12 cellular contexts compared by ENCODE assay signal in genomic region chr1:53107570-53108322, GRCh38. TPM values are rescaled to one million over a fixed set of nuclear protein-coding genes. Genes with fewer than 3 reads are reported as not detected.
DNase-seq lines count a peak whose midpoint lies in the region; ATAC-seq and TF ChIP-seq lines count a peak whose summit lies in the region.
"Had no signal": no experiment of that assay in that cellular context is flagged by ENCODE, and none has a peak within 500 bp of the region (broad histone marks: within the 10 kb centered on the region; RNA-seq: fewer than 3 reads in every experiment).

No MANE protein-coding gene starts in this region.

- H3K36me3 ChIP-seq in SJSA1, result peaks cover 10% of the 10 kb centered on the region; the same call in 1 of the 2 replicates
- H3K36me3 ChIP-seq: thoracic aorta had no signal

- ATAC-seq in sciatic nerve (no peak), HG03097 (IDR thresholded peaks at IDR 0.05; ENCODE audit: low FRiP score, unreplicated experiment) (no peak), GM19467 (IDR thresholded peaks at IDR 0.05; ENCODE audit: unreplicated experiment) (no peak), GM18873 (IDR thresholded peaks at IDR 0.05; ENCODE audit: low FRiP score, unreplicated experiment) (no peak)

- no peak for TF ChIP-seq CTCF in AG09319 (IDR thresholded peaks at IDR 0.05; ENCODE audit: low read depth, low read length)

- intact Hi-C loops in sciatic nerve (cut with DNase I), result no loop called here

- no peaks in the 10 kb centered on the region for H3K27me3 ChIP-seq in SJSA1 (replicated peaks)

- peaks cover 8% of the 10 kb centered on the region for H3K9me3 ChIP-seq in SJSA1 (replicated peaks)

- DNase-seq in AG09319 (ENCODE audit: extremely low read depth, low read depth) (peak; percentile 81), HCEC 1CT (peak; percentile 59), SJSA1 (ENCODE audit: low read depth in 1 of 2, low spot score in 2 of 2) (peak; percentile 95 to 98), hepatic stellate cell (ENCODE audit: low spot score) (peak; percentile 89), sciatic nerve (ENCODE audit: low spot score) (no peak)
- DNase-seq: activated naive CD4-positive, alpha-beta T cell treated with anti-CD3 and anti-CD28 coated beads for 36 hours; foreskin melanocyte; T-helper 9 cell had no signal

- peaks cover 69% of the 10 kb centered on the region for H3K4me1 ChIP-seq in SJSA1 (replicated peaks)

- H3K27ac ChIP-seq in SJSA1, result peak overlapping the region; percentile 97

- H3K4me3 ChIP-seq in SJSA1, result no peak overlapping the region
- H3K4me3 ChIP-seq: thoracic aorta had no signal

RNA-seq across cellular contexts. Expression of gene SLC1A7, which starts 34.7 kb away (rescaled TPM):
- total RNA-seq in SJSA1 (2014; rRNA removed; shearing (Covaris generic)), result 4.5 and 12.1 TPM in 2 replicates
- 0.89 TPM for total RNA-seq in sciatic nerve
- total RNA-seq: activated naive CD4-positive, alpha-beta T cell treated with anti-CD3 and anti-CD28 coated beads for 36 hours had no signal

RNA-seq across cellular contexts. Expression of gene PODN, which starts 45.7 kb away (rescaled TPM):
- 1.3 and 4.1 TPM in 2 replicates for total RNA-seq in SJSA1 (2014; rRNA removed; shearing (Covaris generic))
- total RNA-seq in sciatic nerve, result 222 TPM
- total RNA-seq: activated naive CD4-positive, alpha-beta T cell treated with anti-CD3 and anti-CD28 coated beads for 36 hours had no signal

Comparison
In these comparisons a context has a peak if more than half of its experiments do, and no peak if none do; other contexts are left out.
1. RNA of gene PODN, which starts 45.7 kb away (total RNA-seq): 222 TPM in sciatic nerve (single experiment); 1.3 to 4.1 TPM in SJSA1; every median in the first group is over 10 times any median in the second.